ENCODE assay signal across 19 cellular contexts in genomic region chr1:194043984-194044755, GRCh38.
DNase-seq lines count a peak whose midpoint lies in the region; ATAC-seq and TF ChIP-seq lines count a peak whose summit lies in the region.
"Had no signal": no experiment of that assay in that cellular context is flagged by ENCODE, and none has a peak within 500 bp of the region (broad histone marks: within the 10 kb centered on the region; RNA-seq: fewer than 3 reads in every experiment).

No MANE protein-coding gene starts in this region.

- TF ChIP-seq CTCF in OCI-LY7 (conservative IDR thresholded peaks at IDR 0.05; ENCODE audit: low read length) (no peak; the same call in 1 of the 2 replicates), cardiac fibroblast (IDR thresholded peaks at IDR 0.05; ENCODE audit: low read depth, low read length) (no peak)

- no peak overlapping the region for H3K27ac ChIP-seq in OCI-LY7 (ENCODE audit: low read depth, low read length, poor library complexity, severe bottlenecking)
- H3K27ac ChIP-seq: cardiac muscle cell, parathyroid adenoma, RWPE1, stomach, upper lobe of left lung had no signal

- no peaks in the 10 kb centered on the region for H3K36me3 ChIP-seq in OCI-LY7 (ENCODE audit: insufficient read depth, low read length)
- H3K36me3 ChIP-seq: cardiac muscle cell, stomach, upper lobe of left lung had no signal

- H3K4me2 ChIP-seq in OCI-LY7 (ENCODE audit: low read length), result peak overlapping the region; percentile 13; the same call in 1 of the 2 replicates

- no peaks in the 10 kb centered on the region for H3K36me3 Mint-ChIP-seq in immature natural killer cell
- H3K36me3 Mint-ChIP-seq: activated naive CD4-positive, alpha-beta T cell treated with anti-CD3 and anti-CD28 coated beads, Interleukin-2, amount 10 ng/mL, durations not matched to agents 7 days and 5 days; natural killer cell had no signal

- no peaks in the 10 kb centered on the region for H3K4me1 Mint-ChIP-seq in immature natural killer cell
- H3K4me1 Mint-ChIP-seq: natural killer cell had no signal

- no peak overlapping the region for H3K27ac Mint-ChIP-seq in immature natural killer cell
- H3K27ac Mint-ChIP-seq: activated naive CD4-positive, alpha-beta T cell treated with anti-CD3 and anti-CD28 coated beads, Interleukin-2, amount 10 ng/mL, durations not matched to agents 7 days and 5 days; natural killer cell had no signal

- DNase-seq in A172 (ENCODE audit: low spot score) (peak; percentile 55), OCI-LY7 (ENCODE audit: low spot score) (no peak), cardiac fibroblast (ENCODE audit: low read depth in 2 of 2) (peak; percentile 29 to 41), Right ventricle myocardium inferior (ENCODE audit: missing footprints) (no peak), LoVo (ENCODE audit: low spot score) (no peak), immature natural killer cell (no peak)
- DNase-seq in effector CD4-positive, alpha-beta T cell, result no peak
- DNase-seq: activated CD4-positive, alpha-beta T cell treated with anti-CD3 and anti-CD28 coated beads, Interleukin-2, amount 50 U/mL, for 48 hours; activated naive CD4-positive, alpha-beta T cell treated with anti-CD3 and anti-CD28 coated beads, Interleukin-2, amount 10 ng/mL, durations not matched to agents 7 days and 5 days; CD8-positive, alpha-beta memory T cell; islet precursor cell; natural killer cell; NCI-H1436 treated with DMSO at 0.1 percent for 48 hours; stomach; upper lobe of left lung had no signal

- H3K4me3 ChIP-seq in OCI-LY7 (ENCODE audit: low read depth, low read length, poor library complexity, severe bottlenecking) (no peak overlapping the region), cardiac fibroblast (replicated peaks in 1 of 2; ENCODE audit: low read depth in 2 of 2, low read length in 2 of 2) (no peak overlapping the region)
- H3K4me3 ChIP-seq: cardiac muscle cell, stomach, upper lobe of left lung had no signal

- no TSS peak for BruUV-seq in OCI-LY7 (replicated peaks; lab: Mats Ljungman, UMichigan)

- no peaks in the 10 kb centered on the region for H3K79me2 ChIP-seq in OCI-LY7 (ENCODE audit: insufficient read depth, low read depth, low read length)
- H3K79me2 ChIP-seq: parathyroid adenoma had no signal

- peaks cover 0 to 2% (median 0%) of the 10 kb centered on the region in 3 donors for H3K27me3 Mint-ChIP-seq in immature natural killer cell (ENCODE audit: low read depth in 3 of 3)
- H3K27me3 Mint-ChIP-seq: activated naive CD4-positive, alpha-beta T cell treated with anti-CD3 and anti-CD28 coated beads, Interleukin-2, amount 10 ng/mL, durations not matched to agents 7 days and 5 days; CD8-positive, alpha-beta memory T cell had no signal

- CTCF ChIA-PET in OCI-LY7 (lab: Charles Lee; ENCODE audit: unreplicated experiment), result no interaction called here

- H3K9me3 ChIP-seq in OCI-LY7 (ENCODE audit: low read length), result no peaks in the 10 kb centered on the region
- H3K9me3 ChIP-seq: stomach, upper lobe of left lung had no signal

- intact Hi-C loops in OCI-LY7 (cut with micrococcal nuclease; ENCODE audit: unreplicated experiment), result no loop called here
- intact Hi-C loops in Right ventricle myocardium inferior (cut with DNase I), result no loop called here

- ATAC-seq in GM19395 (IDR thresholded peaks at IDR 0.05; ENCODE audit: unreplicated experiment), result peak; percentile 49
- no peak for ATAC-seq in Right ventricle myocardium inferior
- ATAC-seq: natural killer cell had no signal

- H4K20me1 ChIP-seq in OCI-LY7 (ENCODE audit: insufficient read depth, low read length), result no peaks in the 10 kb centered on the region

- no peak overlapping the region for H3K4me3 Mint-ChIP-seq in immature natural killer cell
- H3K4me3 Mint-ChIP-seq: activated naive CD4-positive, alpha-beta T cell treated with anti-CD3 and anti-CD28 coated beads, Interleukin-2, amount 10 ng/mL, durations not matched to agents 7 days and 5 days; natural killer cell had no signal

- H2AFZ ChIP-seq in OCI-LY7 (ENCODE audit: low read length), result peak overlapping the region; percentile 42; the same call in 1 of the 2 replicates
- H2AFZ ChIP-seq: parathyroid adenoma had no signal

- peaks cover 6% of the 10 kb centered on the region for H3K4me1 ChIP-seq in OCI-LY7 (ENCODE audit: insufficient read depth, low read length, poor library complexity, severe bottlenecking)
- H3K4me1 ChIP-seq: parathyroid adenoma, stomach, upper lobe of left lung had no signal

- no peaks in the 10 kb centered on the region for H3K9me2 ChIP-seq in OCI-LY7 (ENCODE audit: insufficient read depth, low read length)

- H3K9me3 Mint-ChIP-seq in immature natural killer cell, result peaks cover 0 to 4% (median under 1%) of the 10 kb centered on the region in 6 donors
- H3K9me3 Mint-ChIP-seq: CD8-positive, alpha-beta memory T cell had no signal

- POLR2A ChIA-PET in OCI-LY7 (lab: Charles Lee), result interaction anchor here (0.6 to 0.8 kb wide), 2 partner anchors 895 to 1916 kb away, joined by 3 read pairs; no protein-coding TSS in a partner anchor

Comparison
In these comparisons a context has a peak if more than half of its experiments do, and no peak if none do; other contexts are left out.
1. DNase-seq: peak in A172 (single experiment) and cardiac fibroblast (2 of 2); none in OCI-LY7 (single experiment), effector CD4-positive, alpha-beta T cell (single experiment), Right ventricle myocardium inferior (single experiment), LoVo (single experiment) and immature natural killer cell (0 of 3).